ENCODE assay signal across 8 cellular contexts in genomic region chr2:127388423-127389164, GRCh38. TPM values are rescaled to one million over a fixed set of nuclear protein-coding genes. Genes with fewer than 3 reads are reported as not detected.
DNase-seq lines count a peak whose midpoint lies in the region; ATAC-seq, FAIRE-seq and TF ChIP-seq lines count a peak whose summit lies in the region.

No MANE protein-coding gene starts in this region.

- WGBS in A549 (ENCODE audit: missing lambda C conversion rate), result 61% methylated on average over 8 of the region's 8 CpGs
- 28% methylated on average over 8 of the region's 8 CpGs for WGBS in HepG2 (ENCODE audit: low lambda C conversion rate)

- FAIRE-seq in A549 (lab: Jason Lieb, UNC) (no peak), HepG2 (lab: Jason Lieb, UNC) (no peak)

- H3K4me3 ChIP-seq in A549 (peak overlapping the region; percentile 38), HepG2 (replicated peaks in 1 of 3; ENCODE audit: insufficient read depth in 1 of 3, low read depth in 2 of 3, low read length in 3 of 3) (peak overlapping the region; percentile 61 to 87 (median 71)), tibial artery (peak overlapping the region; percentile 70 to 97)

- H3K4me2 ChIP-seq in A549 (peak overlapping the region; percentile 90), HepG2 (ENCODE audit: low read depth, low read length) (peak overlapping the region; percentile 93)

- no peak for TF ChIP-seq RAD21 in A549 (conservative IDR thresholded peaks at IDR 0.05 in 1 of 2, IDR thresholded peaks at IDR 0.05 in 1 of 2)
- no peak for TF ChIP-seq RAD21 in HepG2 (CRISPR knock-in tag; IDR thresholded peaks at IDR 0.05)

- in situ Hi-C loops in HepG2 (cut with HindIII; ENCODE audit: extremely low pct_ligation_motif_present, low pct_unique_long_range_greater_than_20kb), result no loop called here

- peaks cover 45% of the 10 kb centered on the region for H3K4me1 ChIP-seq in A549
- H3K4me1 ChIP-seq in HepG2 (ENCODE audit: insufficient read depth, low read length), result peaks cover 50% of the 10 kb centered on the region
- H3K4me1 ChIP-seq in tibial artery, result peaks cover 0 to 47% (median 12%) of the 10 kb centered on the region in 4 donors

- TSS peak; percentile 68 for BruUV-seq in HepG2 (replicated peaks; lab: Mats Ljungman, UMichigan)

- H3K27me3 Mint-ChIP-seq in activated naive CD8-positive, alpha-beta T cell treated with anti-CD3 and anti-CD28 coated beads for 36 hours, result no peaks in the 10 kb centered on the region

- TF ChIP-seq POLR2A in A549 (IDR thresholded peaks at IDR 0.05; ENCODE audit: low read length) (no peak), HepG2 (IDR thresholded peaks at IDR 0.05; ENCODE audit: insufficient read depth in 1 of 2, low read depth in 2 of 2, low read length in 2 of 2) (no peak)

- peak overlapping the region; percentile 82 to 99 for H3K27ac ChIP-seq in A549
- peak overlapping the region; percentile 72 for H3K27ac ChIP-seq in HepG2 (ENCODE audit: extremely low read length, insufficient read depth, low read length)
- peak overlapping the region; percentile 99 to 100 for H3K27ac ChIP-seq in tibial artery

- intact Hi-C loops in HepG2 (cut with micrococcal nuclease; ENCODE audit: unreplicated experiment) (no loop called here), tibial artery (cut with DNase I; ENCODE audit: low total_unique reads) (loop anchor here (10.0 kb wide), 1 partner anchor 286 kb away; the partner anchor contains the start of gene LIMS2)

- peaks cover 22% of the 10 kb centered on the region for H4K20me1 ChIP-seq in HepG2 (ENCODE audit: insufficient read depth, low read length)

- H2AFZ ChIP-seq in HepG2 (ENCODE audit: low read length), result peak overlapping the region; percentile 22

- TF ChIP-seq EP300 in A549 (IDR thresholded peaks at IDR 0.05) (no peak), HepG2 (IDR thresholded peaks at IDR 0.05; ENCODE audit: low read depth in 2 of 2, low read length in 2 of 2) (no peak; a peak in 1 of 4 replicates), HepG2 (CRISPR knock-in tag; IDR thresholded peaks at IDR 0.05; ENCODE audit: borderline replicate concordance) (no peak)

- no peak for DNase-seq in A549 (ENCODE audit: low read depth in 1 of 2, low spot score in 1 of 2)
- DNase-seq in activated naive CD8-positive, alpha-beta T cell treated with anti-CD3 and anti-CD28 coated beads for 36 hours, result no peak
- DNase-seq in HepG2 (ENCODE audit: low spot score), result no peak
- DNase-seq in tibial artery, result no peak
- no peak for DNase-seq in germinal center (ENCODE audit: low spot score)

- H3K36me3 Mint-ChIP-seq in activated naive CD8-positive, alpha-beta T cell treated with anti-CD3 and anti-CD28 coated beads for 36 hours, result peaks cover 26% of the 10 kb centered on the region

- TF ChIP-seq CTCF in A549 (IDR thresholded peaks at IDR 0.05) (no peak), HepG2 (CRISPR knock-in tag; IDR thresholded peaks at IDR 0.05) (no peak), tibial artery (IDR thresholded peaks at IDR 0.05) (no peak)

- peak overlapping the region; percentile 83 for H3K9ac ChIP-seq in HepG2 (ENCODE audit: insufficient read depth, low read depth, low read length)

- POLR2A ChIA-PET in A549 (lab: Yijun Ruan, JAX), result interaction anchor here (0.5 to 1.7 kb wide), 4 partner anchors 10 to 336 kb away, joined by 4 to 7 read pairs (median 4); no protein-coding TSS in a partner anchor
- POLR2A ChIA-PET in HepG2 (lab: Yijun Ruan, JAX), result interaction anchor here (0.7 to 2.3 kb wide), 11 partner anchors 10 to 67 kb away, joined by 3 to 44 read pairs (median 8); partner anchors contain the start of gene PROC

- CTCF ChIA-PET in A549 (lab: Yijun Ruan, JAX) (interaction anchor here (0.8 to 2.1 kb wide), 3 partner anchors 18 to 64 kb away, joined by 4 to 10 read pairs (median 4); no protein-coding TSS in a partner anchor), HepG2 (lab: Yijun Ruan, JAX; ENCODE audit: low intra/inter-chr PET ratio, low total read pairs) (no interaction called here)

- H3K9me3 Mint-ChIP-seq in activated naive CD8-positive, alpha-beta T cell treated with anti-CD3 and anti-CD28 coated beads for 36 hours, result peaks cover 2% of the 10 kb centered on the region

- peaks cover 61% of the 10 kb centered on the region for H3K4me1 Mint-ChIP-seq in activated naive CD8-positive, alpha-beta T cell treated with anti-CD3 and anti-CD28 coated beads for 36 hours

- H3K4me3 Mint-ChIP-seq in activated naive CD8-positive, alpha-beta T cell treated with anti-CD3 and anti-CD28 coated beads for 36 hours, result peak overlapping the region; percentile 81

- H3K27ac Mint-ChIP-seq in activated naive CD8-positive, alpha-beta T cell treated with anti-CD3 and anti-CD28 coated beads for 36 hours, result peak overlapping the region; percentile 95

- H3K9me3 ChIP-seq in A549 (peaks cover 3% of the 10 kb centered on the region; the same call in 2 of the 3 replicates), HepG2 (ENCODE audit: low read length) (no peaks in the 10 kb centered on the region), tibial artery (no peaks in the 10 kb centered on the region)

- H3K36me3 ChIP-seq in HepG2 (replicated peaks in 1 of 2; ENCODE audit: control insufficient read depth in 1 of 2, insufficient read depth in 2 of 2, low read length in 2 of 2) (peaks cover 2 to 5% of the 10 kb centered on the region in 2 experiments; a peak in 2 of 5 replicates), tibial artery (no peaks in the 10 kb centered on the region)

- no peaks in the 10 kb centered on the region; a peak in 1 of 5 replicates for H3K27me3 ChIP-seq in HepG2 (ENCODE audit: control insufficient read depth in 1 of 2, insufficient read depth in 2 of 2, low read length in 2 of 2)
- H3K27me3 ChIP-seq in tibial artery, result no peaks in the 10 kb centered on the region

- ATAC-seq in A549, result peak in 1 of 2 experiments; percentile 3; a peak in 3 of 6 replicates
- peak; percentile 11 for ATAC-seq in GM19035 (IDR thresholded peaks at IDR 0.05; ENCODE audit: unreplicated experiment)
- peak; percentile 12 for ATAC-seq in HG03457 (IDR thresholded peaks at IDR 0.05; ENCODE audit: unreplicated experiment)
- peak; percentile 5 for ATAC-seq in HepG2
- ATAC-seq in GM19397 (IDR thresholded peaks at IDR 0.05; ENCODE audit: unreplicated experiment), result no peak

- peaks cover 39% of the 10 kb centered on the region for H3K79me2 ChIP-seq in HepG2 (ENCODE audit: insufficient read depth, low read length)

RNA-seq across cellular contexts. Expression of gene MAP3K2, which starts 0.8 kb away (rescaled TPM):
- 29.7 and 36.1 TPM in 2 replicates for polyA plus RNA-seq in A549 (2011; rRNA removed)
- polyA plus RNA-seq in A549 (2012; cell fraction: cytosol; rRNA removed), result 4.9 and 7.0 TPM in 2 replicates
- polyA plus RNA-seq in A549 (2012; cell fraction: nucleus; rRNA removed), result 4.5 and 5.3 TPM in 2 replicates
- 12.3 to 13.2 TPM (median 12.8 TPM) in 3 replicates for polyA plus RNA-seq in A549 (2017; fragmentation: RNase III; extraction: RNeasy Plus Mini Kit Qiagen cat#74134 plus additional on column Dnase treatment)
- polyA minus RNA-seq in A549 (2011; rRNA and poly(A)+ RNA removed), result 43.3 and 43.6 TPM in 2 replicates
- 10 to 100 TPM; 41.1 to 43.2 TPM for total RNA-seq in activated naive CD8-positive, alpha-beta T cell treated with anti-CD3 and anti-CD28 coated beads for 36 hours
- total RNA-seq in HepG2 (2016; rRNA removed; fragmentation: Illumina TruSeq; extraction: Trizol), result 37.2 and 56.1 TPM in 2 replicates
- 12.9 and 13.4 TPM in 2 replicates for total RNA-seq in HepG2 (2016; cell fraction: cytosol; rRNA removed; fragmentation: Illumina TruSeq; extraction: Trizol; ENCODE audit: low read depth)
- 35.8 and 54.1 TPM in 2 replicates for total RNA-seq in HepG2 (2016; cell fraction: insoluble cytoplasmic fraction; rRNA removed; fragmentation: Illumina TruSeq; extraction: Trizol)
- total RNA-seq in HepG2 (2016; cell fraction: membrane; rRNA removed; fragmentation: Illumina TruSeq; extraction: Trizol), result 28.2 and 32.6 TPM in 2 replicates
- 37.4 and 42.1 TPM in 2 replicates for total RNA-seq in HepG2 (2016; cell fraction: nucleus; rRNA removed; fragmentation: Illumina TruSeq; extraction: Trizol)
- 11.2 and 12.2 TPM in 2 replicates for polyA plus RNA-seq in HepG2 (2011; rRNA removed)
- polyA plus RNA-seq in HepG2 (2011; cell fraction: cytosol; rRNA removed), result 5.1 and 7.6 TPM in 2 replicates
- 18.1 and 21.8 TPM in 2 replicates for polyA plus RNA-seq in HepG2 (2011; cell fraction: nucleus; rRNA removed)
- polyA plus RNA-seq in HepG2 (2012), result 11.5 and 11.7 TPM in 2 replicates
- 0.44 and 0.68 TPM in 2 replicates for polyA plus RNA-seq in HepG2 (2016; cell fraction: cytosol; fragmentation: Illumina TruSeq; extraction: Trizol; ENCODE audit: low read depth)
- polyA plus RNA-seq in HepG2 (2016; cell fraction: insoluble cytoplasmic fraction; fragmentation: Illumina TruSeq; extraction: Trizol; ENCODE audit: low read depth), result 14.1 and 15.7 TPM in 2 replicates
- 3.3 and 3.5 TPM in 2 replicates for polyA plus RNA-seq in HepG2 (2016; cell fraction: membrane; fragmentation: Illumina TruSeq; extraction: Trizol; ENCODE audit: low read depth)
- polyA plus RNA-seq in HepG2 (2016; cell fraction: nucleus; fragmentation: Illumina TruSeq; extraction: Trizol; ENCODE audit: insufficient read depth, low read depth), result 28.7 and 30.7 TPM in 2 replicates
- polyA minus RNA-seq in HepG2 (2011; rRNA and poly(A)+ RNA removed; ENCODE audit: low replicate concordance), result 20.5 and 26.7 TPM in 2 replicates
- 43.5 and 45.0 TPM in 2 replicates for polyA minus RNA-seq in HepG2 (2011; cell fraction: cytosol; rRNA and poly(A)+ RNA removed)
- polyA minus RNA-seq in HepG2 (2011; cell fraction: nucleus; rRNA and poly(A)+ RNA removed), result 46.0 and 46.6 TPM in 2 replicates

RNA-seq across cellular contexts. Expression of gene PROC, which starts 29.6 kb away (rescaled TPM):
- polyA plus RNA-seq in A549 (2011; rRNA removed) (2.0 and 2.6 TPM in 2 replicates), A549 (2017; fragmentation: RNase III; extraction: RNeasy Plus Mini Kit Qiagen cat#74134 plus additional on column Dnase treatment) (6.4 to 7.9 TPM (median 7.7 TPM) in 3 replicates), HepG2 (2011; rRNA removed) (185 and 266 TPM in 2 replicates)
- 6.3 and 7.1 TPM in 2 replicates for polyA plus RNA-seq in A549 (2012; cell fraction: cytosol; rRNA removed)
- polyA plus RNA-seq in A549 (2012; cell fraction: nucleus; rRNA removed), result 5.4 and 6.3 TPM in 2 replicates
- polyA minus RNA-seq in A549 (2011; rRNA and poly(A)+ RNA removed), result 0.54 and 1.4 TPM in 2 replicates
- total RNA-seq in activated naive CD8-positive, alpha-beta T cell treated with anti-CD3 and anti-CD28 coated beads for 36 hours, result not detected
- total RNA-seq in HepG2 (2016; rRNA removed; fragmentation: Illumina TruSeq; extraction: Trizol), result 52.1 and 134 TPM in 2 replicates
- total RNA-seq in HepG2 (2016; cell fraction: cytosol; rRNA removed; fragmentation: Illumina TruSeq; extraction: Trizol; ENCODE audit: low read depth), result 19.2 and 23.2 TPM in 2 replicates
- 49.9 and 134 TPM in 2 replicates for total RNA-seq in HepG2 (2016; cell fraction: insoluble cytoplasmic fraction; rRNA removed; fragmentation: Illumina TruSeq; extraction: Trizol)
- total RNA-seq in HepG2 (2016; cell fraction: membrane; rRNA removed; fragmentation: Illumina TruSeq; extraction: Trizol), result 37.4 and 38.6 TPM in 2 replicates
- total RNA-seq in HepG2 (2016; cell fraction: nucleus; rRNA removed; fragmentation: Illumina TruSeq; extraction: Trizol), result 166 and 178 TPM in 2 replicates
- 113 and 166 TPM in 2 replicates for polyA plus RNA-seq in HepG2 (2011; cell fraction: cytosol; rRNA removed)
- 1,267 and 1,304 TPM in 2 replicates for polyA plus RNA-seq in HepG2 (2011; cell fraction: nucleus; rRNA removed)
- 232 and 321 TPM in 2 replicates for polyA plus RNA-seq in HepG2 (2012)
- polyA plus RNA-seq in HepG2 (2016; cell fraction: cytosol; fragmentation: Illumina TruSeq; extraction: Trizol; ENCODE audit: low read depth), result 17.2 and 19.9 TPM in 2 replicates
- polyA plus RNA-seq in HepG2 (2016; cell fraction: insoluble cytoplasmic fraction; fragmentation: Illumina TruSeq; extraction: Trizol; ENCODE audit: low read depth), result 48.9 and 49.8 TPM in 2 replicates
- 22.9 and 24.9 TPM in 2 replicates for polyA plus RNA-seq in HepG2 (2016; cell fraction: membrane; fragmentation: Illumina TruSeq; extraction: Trizol; ENCODE audit: low read depth)
- 354 and 380 TPM in 2 replicates for polyA plus RNA-seq in HepG2 (2016; cell fraction: nucleus; fragmentation: Illumina TruSeq; extraction: Trizol; ENCODE audit: insufficient read depth, low read depth)
- polyA minus RNA-seq in HepG2 (2011; rRNA and poly(A)+ RNA removed; ENCODE audit: low replicate concordance), result 241 TPM in 1 of 2 replicates, not detected in the other
- 64.7 and 65.5 TPM in 2 replicates for polyA minus RNA-seq in HepG2 (2011; cell fraction: cytosol; rRNA and poly(A)+ RNA removed)
- 172 and 188 TPM in 2 replicates for polyA minus RNA-seq in HepG2 (2011; cell fraction: nucleus; rRNA and poly(A)+ RNA removed)

Comparison
In these comparisons a context has a peak if more than half of its experiments do, and no peak if none do; other contexts are left out.
1. RNA of gene PROC, which starts 29.6 kb away (total RNA-seq): 19.2 to 178 TPM in HepG2; not detected in activated naive CD8-positive, alpha-beta T cell treated with anti-CD3 and anti-CD28 coated beads for 36 hours; every median in the first group is over 10 times any median in the second.
2. Of the 38 proteins assayed by ChIP-seq in both HepG2 and A549: peak only in HepG2: none; only in A549: HOXA7; in both: none; in neither: 37.
3. Peak in every context shown above with its lines, with median percentiles within 50 percentile points of each other: H3K27ac ChIP-seq and H3K4me3 ChIP-seq.